In genomic region chr6:49300911-49301310, GRCh38 we compare ENCODE assay signal across 23 cellular contexts.
"Had no signal": no experiment of that assay in that cellular context is flagged by ENCODE, and none has a peak within 500 bp of the region (broad histone marks: within the 10 kb centered on the region; RNA-seq: fewer than 3 reads in every experiment).

No MANE protein-coding gene starts in this region.

- H3K4me1 ChIP-seq: colonic mucosa, esophagus muscularis mucosa, gastrocnemius medialis, heart right ventricle, left lung, lower lobe of right lung had no signal

- H3K36me3 ChIP-seq: colonic mucosa, esophagus muscularis mucosa, gastrocnemius medialis, heart right ventricle, left lung, lower lobe of right lung had no signal

- H3K9me3 ChIP-seq: colonic mucosa, esophagus muscularis mucosa, gastrocnemius medialis, heart right ventricle, left lung, lower lobe of right lung had no signal

- H3K4me3 ChIP-seq: colonic mucosa, esophagus muscularis mucosa, gastrocnemius medialis, heart right ventricle, left lung, lower lobe of right lung had no signal

- FAIRE-seq: endothelial cell of umbilical vein, islet of Langerhans, keratinocyte had no signal

- ATAC-seq: effector memory CD8-positive, alpha-beta T cell; gastrocnemius medialis; heart right ventricle; left cardiac atrium; left lung; left ventricle myocardium superior; lower lobe of right lung; naive thymus-derived CD4-positive, alpha-beta T cell had no signal

- H3K27ac ChIP-seq: colonic mucosa, esophagus muscularis mucosa, gastrocnemius medialis, heart right ventricle, left lung, lower lobe of right lung had no signal

- H3K27me3 ChIP-seq: colonic mucosa, esophagus muscularis mucosa, gastrocnemius medialis, heart right ventricle, left lung had no signal

- DNase-seq: colonic mucosa; cortex of kidney; effector CD8-positive, alpha-beta T cell; effector memory CD8-positive, alpha-beta T cell; endodermal cell; foreskin fibroblast; foreskin melanocyte; gastrocnemius medialis; glutamatergic neuron; head of caudate nucleus; heart right ventricle; hippocampal formation; left cardiac atrium; left lung; left ventricle myocardium superior; lower lobe of right lung; mesenchymal stem cell; midbrain; naive thymus-derived CD4-positive, alpha-beta T cell had no signal
